In the genomic region with DNA sequence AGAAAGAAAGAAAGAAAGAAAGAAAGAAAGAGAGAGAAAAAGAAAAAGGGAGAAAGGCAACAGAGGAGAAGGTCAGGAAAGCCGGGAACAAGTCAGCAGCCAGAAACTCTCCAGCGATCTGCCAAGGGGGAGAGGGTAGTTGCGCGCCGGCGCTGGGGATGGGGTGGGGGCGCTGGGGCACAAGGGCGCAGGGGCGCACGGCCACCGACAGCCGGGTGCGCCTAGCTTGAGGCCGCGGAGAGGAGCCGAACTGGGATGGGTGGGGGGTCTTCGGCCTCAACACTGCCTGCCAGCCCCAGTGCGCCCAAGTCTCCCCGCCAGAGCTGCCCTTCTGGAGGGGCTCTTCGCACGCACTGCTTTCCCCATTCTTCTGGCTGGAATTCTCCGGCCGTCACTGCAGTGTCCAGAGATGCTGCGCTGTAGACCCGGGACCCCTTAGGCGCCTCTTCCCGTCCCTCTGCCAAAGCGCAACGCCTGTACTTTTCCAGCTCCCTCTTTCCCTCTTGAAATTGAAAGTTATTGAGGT, we compare ENCODE assay signal across 9 cellular contexts. TPM values are rescaled to one million over a fixed set of nuclear protein-coding genes. Genes with fewer than 3 reads are reported as not detected.
DNase-seq lines count a peak whose midpoint lies in the region; ATAC-seq and TF ChIP-seq lines count a peak whose summit lies in the region.
"Had no signal": no experiment of that assay in that cellular context is flagged by ENCODE, and none has a peak within 500 bp of the region (broad histone marks: within the 10 kb centered on the region; RNA-seq: fewer than 3 reads in every experiment).

No MANE protein-coding gene starts in this region.

- ATAC-seq in GM18870 (IDR thresholded peaks at IDR 0.05; ENCODE audit: unreplicated experiment) = no peak
- ATAC-seq in HG02852 (IDR thresholded peaks at IDR 0.05; ENCODE audit: unreplicated experiment) = no peak

- H3K27me3 ChIP-seq in iPS-15b (ENCODE audit: control insufficient read depth, insufficient read depth, low read length) (peaks cover 63% of the 10 kb centered on the region), spleen (replicated peaks in 1 of 7) (peaks cover 4 to 88% (median 42%) of the 10 kb centered on the region in 7 donors)

- no peak overlapping the region for H3K9ac ChIP-seq in iPS-15b (ENCODE audit: low read depth, low read length)

- peaks cover 5% of the 10 kb centered on the region for H3K4me1 ChIP-seq in iPS-15b (ENCODE audit: control insufficient read depth, insufficient read depth, low read length)
- H3K4me1 ChIP-seq in spleen = peaks cover 15 to 39% (median 32%) of the 10 kb centered on the region in 6 donors
- H3K4me1 ChIP-seq: BE2C had no signal

- no peaks in the 10 kb centered on the region for H3K36me3 ChIP-seq in iPS-15b (ENCODE audit: control insufficient read depth, insufficient read depth, low read length)
- H3K36me3 ChIP-seq in spleen = no peaks in the 10 kb centered on the region
- H3K36me3 ChIP-seq: BE2C had no signal

- DNase-seq in NCI-H146 (lab: John Stamatoyannopoulos, UW) = peak; percentile 23
- no peak for DNase-seq in NCI-H146 treated with DMSO at 0.1 percent for 48 hours (lab: John Stamatoyannopoulos, UW; ENCODE audit: unreplicated experiment)
- no peak for DNase-seq in spleen
- no peak for DNase-seq in cerebellar nuclear complex (lab: John Stamatoyannopoulos, UW)

- peak overlapping the region in 1 of 8 donors; percentile 15 for H3K27ac ChIP-seq in spleen

- no peak for TF ChIP-seq POLR2A in spleen (IDR thresholded peaks at IDR 0.05)

- H3K9me3 ChIP-seq in iPS-15b (ENCODE audit: control insufficient read depth, insufficient read depth, low read length) (no peaks in the 10 kb centered on the region), spleen (no peaks in the 10 kb centered on the region)
- H3K9me3 ChIP-seq: BE2C had no signal

- intact Hi-C loops in spleen (cut with DNase I; ENCODE audit: low total_unique reads) = no loop called here

- 1 to 2% (median 2%) methylated on average over 23 to 29 of the region's 29 CpGs for WGBS in spleen, 5 donors

- TF ChIP-seq CTCF in WI38 (IDR thresholded peaks at IDR 0.05; ENCODE audit: low read depth, low read length) = no peak
- TF ChIP-seq CTCF in spleen (IDR thresholded peaks at IDR 0.05 in 8 of 11, conservative IDR thresholded peaks at IDR 0.05 in 3 of 11) = no peak

- H3K4me3 ChIP-seq in WI38 (ENCODE audit: low read depth, low read length) = peak overlapping the region; percentile 39
- H3K4me3 ChIP-seq in iPS-15b (ENCODE audit: low read depth, low read length) = peak overlapping the region; percentile 67
- H3K4me3 ChIP-seq in spleen = peak overlapping the region; percentile 13 to 69 (median 42)

RNA-seq across cellular contexts. Expression of a gene that starts 0.4 kb away (rescaled TPM):
- 1 to 10 TPM in 5 of 7 donors, under 1 TPM in 1, not detected in 1; 0.65 to 2.6 (median 1.4) TPM for total RNA-seq in spleen
- polyA plus RNA-seq in spleen = 1 to 10 TPM; 3.6 to 8.2 (median 3.6) TPM
